ENCODE assay signal across 12 cellular contexts in genomic region chr22:29003975-29004646, GRCh38. TPM values are rescaled to one million over a fixed set of nuclear protein-coding genes. Genes with fewer than 3 reads are reported as not detected.
A peak's percentile ranks its signal among the peaks of the same experiment; 100 is the strongest.
DNase-seq lines count a peak whose midpoint lies in the region; ATAC-seq, FAIRE-seq and TF ChIP-seq lines count a peak whose summit lies in the region.
"Had no signal": no experiment of that assay in that cellular context is flagged by ENCODE, and none has a peak within 500 bp of the region (broad histone marks: within the 10 kb centered on the region; RNA-seq: fewer than 3 reads in every experiment).

No MANE protein-coding gene starts in this region.

- no peak overlapping the region for H3K4me3 Mint-ChIP-seq in activated naive CD8-positive, alpha-beta T cell treated with anti-CD3 and anti-CD28 coated beads, Interleukin-2, amount 50 U/mL, for 24 hours

- peak; percentile 12 for DNase-seq in NCI-H82 (lab: John Stamatoyannopoulos, UW)
- no peak for DNase-seq in NCI-H82 treated with DMSO at 0.1 percent for 48 hours (lab: John Stamatoyannopoulos, UW; ENCODE audit: unreplicated experiment)
- peak; percentile 26 for DNase-seq in WERI-Rb-1
- DNase-seq in kidney: no peak
- DNase-seq in urothelium cell line (ENCODE audit: low spot score): peak; percentile 25
- DNase-seq in left lobe of liver (ENCODE audit: low spot score): no peak
- no peak for DNase-seq in activated gamma-delta T cell treated with Interleukin-2 at 50 U/mL for 16 hours
- no peak for DNase-seq in activated naive CD8-positive, alpha-beta T cell treated with anti-CD3 and anti-CD28 coated beads, Interleukin-2, amount 50 U/mL, for 24 hours
- DNase-seq: activated CD8-positive, alpha-beta memory T cell treated with anti-CD3 and anti-CD28 coated beads for 24 hours; MV-4-11 had no signal

- peaks cover 31 to 40% of the 10 kb centered on the region in 2 donors for H3K4me1 ChIP-seq in kidney (ENCODE audit: control insufficient read depth in 1 of 2, insufficient read depth in 1 of 2, low read depth in 1 of 2, low read length in 2 of 2)

- no peaks in the 10 kb centered on the region; the same call in 1 of the 2 replicates for H3K36me3 ChIP-seq in WERI-Rb-1
- H3K36me3 ChIP-seq in kidney (ENCODE audit: control insufficient read depth in 1 of 2, insufficient read depth in 2 of 2, low read length in 2 of 2): no peaks in the 10 kb centered on the region

- H3K4me1 Mint-ChIP-seq in activated naive CD8-positive, alpha-beta T cell treated with anti-CD3 and anti-CD28 coated beads, Interleukin-2, amount 50 U/mL, for 24 hours: no peaks in the 10 kb centered on the region

- TF ChIP-seq CTCF in WERI-Rb-1 (IDR thresholded peaks at IDR 0.05; ENCODE audit: low read depth, low read length) (no peak), kidney (IDR thresholded peaks at IDR 0.05; ENCODE audit: borderline replicate concordance, extremely low read depth, insufficient read depth) (no peak)

- H3K4me3 ChIP-seq in WERI-Rb-1 (ENCODE audit: low read depth, low read length) (no peak overlapping the region), kidney (ENCODE audit: low read length in 2 of 2) (no peak overlapping the region)

- H3K27me3 ChIP-seq in WERI-Rb-1 (ENCODE audit: insufficient read depth, low read depth, severe bottlenecking): no peaks in the 10 kb centered on the region

- no peak for ATAC-seq in left lobe of liver
- no peak for ATAC-seq in activated naive CD8-positive, alpha-beta T cell treated with anti-CD3 and anti-CD28 coated beads, Interleukin-2, amount 50 U/mL, for 24 hours

- intact Hi-C loops in kidney (cut with DNase I): no loop called here

- H3K9me3 ChIP-seq in WERI-Rb-1 (ENCODE audit: severe bottlenecking) (no peaks in the 10 kb centered on the region), kidney (ENCODE audit: control insufficient read depth in 1 of 2, low read length in 2 of 2) (no peaks in the 10 kb centered on the region)
- H3K9me3 ChIP-seq: SK-N-SH had no signal

- peaks cover 28% of the 10 kb centered on the region for H3K27me3 Mint-ChIP-seq in activated naive CD8-positive, alpha-beta T cell treated with anti-CD3 and anti-CD28 coated beads, Interleukin-2, amount 50 U/mL, for 24 hours

- no peaks in the 10 kb centered on the region for H3K36me3 Mint-ChIP-seq in activated naive CD8-positive, alpha-beta T cell treated with anti-CD3 and anti-CD28 coated beads, Interleukin-2, amount 50 U/mL, for 24 hours (ENCODE audit: low read depth)

- no peak overlapping the region for H3K27ac Mint-ChIP-seq in activated naive CD8-positive, alpha-beta T cell treated with anti-CD3 and anti-CD28 coated beads, Interleukin-2, amount 50 U/mL, for 24 hours

- FAIRE-seq in kidney (lab: Jason Lieb, UNC) (no peak), urothelium cell line (lab: Jason Lieb, UNC) (no peak)

- no peaks in the 10 kb centered on the region for H3K9me3 Mint-ChIP-seq in activated naive CD8-positive, alpha-beta T cell treated with anti-CD3 and anti-CD28 coated beads, Interleukin-2, amount 50 U/mL, for 24 hours

- peak overlapping the region; percentile 79 for H3K27ac ChIP-seq in WERI-Rb-1
- H3K27ac ChIP-seq in kidney (ENCODE audit: low read depth in 2 of 2, low read length in 2 of 2): peak overlapping the region; percentile 53 to 82

- peak overlapping the region in 1 of 2 donors; percentile 28 for H3K9ac ChIP-seq in kidney (ENCODE audit: low read length in 2 of 2)
- H3K9ac ChIP-seq: SK-N-SH had no signal

RNA-seq across cellular contexts. Expression of gene C22orf31, which starts 57.5 kb away (rescaled TPM):
- not detected for total RNA-seq in kidney
- not detected for polyA plus RNA-seq in kidney (ENCODE audit: insufficient read depth, low read depth, low replicate concordance)
- total RNA-seq in left lobe of liver: not detected
- total RNA-seq: urinary bladder had no signal
- polyA plus RNA-seq: SK-N-SH, urinary bladder had no signal

Comparison
In these comparisons a context has a peak if more than half of its experiments do, and no peak if none do; other contexts are left out.
1. DNase-seq: peak in NCI-H82 (single experiment), WERI-Rb-1 (single experiment) and urothelium cell line (single experiment); none in NCI-H82 treated with DMSO at 0.1 percent for 48 hours (single experiment), kidney (single experiment), left lobe of liver (single experiment), activated gamma-delta T cell treated with Interleukin-2 at 50 U/mL for 16 hours (single experiment) and activated naive CD8-positive, alpha-beta T cell treated with anti-CD3 and anti-CD28 coated beads, Interleukin-2, amount 50 U/mL, for 24 hours (single experiment).